Comparison of ENCODE assay signal across 26 cellular contexts in the genomic region with DNA sequence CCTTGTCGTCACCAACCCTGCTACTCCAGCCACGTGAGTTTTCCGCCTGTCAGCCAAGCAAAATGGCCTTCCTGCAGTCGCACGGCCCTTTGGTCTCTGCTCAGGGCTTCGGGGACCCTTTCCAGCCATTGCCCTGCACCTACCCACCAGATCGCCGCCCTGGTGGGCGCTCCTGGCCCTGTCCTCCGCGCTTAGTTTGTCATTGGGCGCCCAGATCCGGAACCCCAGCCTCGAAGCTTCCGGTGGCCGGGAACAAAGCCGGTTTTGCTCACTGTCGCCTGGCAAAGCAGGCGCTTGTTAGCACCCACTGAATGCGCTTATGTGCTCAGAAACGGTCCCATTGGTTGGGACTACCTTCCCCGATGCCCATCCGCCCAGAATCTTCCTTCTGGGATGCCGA. TPM values are rescaled to one million over a fixed set of nuclear protein-coding genes. Genes with fewer than 3 reads are reported as not detected.
DNase-seq lines count a peak whose midpoint lies in the region; ATAC-seq and TF ChIP-seq lines count a peak whose summit lies in the region.
"Had no signal": no experiment of that assay in that cellular context is flagged by ENCODE, and none has a peak within 500 bp of the region (broad histone marks: within the 10 kb centered on the region; RNA-seq: fewer than 3 reads in every experiment).

No MANE protein-coding gene starts in this region.

- no peak overlapping the region for H3K9ac ChIP-seq in adipocyte (ENCODE audit: low read length)

- H3K4me3 ChIP-seq in adipocyte (ENCODE audit: low read length) (peak overlapping the region; percentile 48), adrenal gland (no peak overlapping the region)
- H3K4me3 ChIP-seq: prostate gland, smooth muscle cell, uterus had no signal

- no peak overlapping the region for H3K27ac ChIP-seq in adrenal gland
- H3K27ac ChIP-seq: prostate gland, uterus had no signal

- no peak for TF ChIP-seq CTCF in adrenal gland (IDR thresholded peaks at IDR 0.05)

- no peaks in the 10 kb centered on the region for H3K36me3 Mint-ChIP-seq in activated T-cell treated with anti-CD3 and anti-CD28 coated beads, Interleukin-2, amount 50 U/mL, for 24 hours (ENCODE audit: low read depth)
- H3K36me3 Mint-ChIP-seq: activated naive CD4-positive, alpha-beta T cell treated with anti-CD3 and anti-CD28 coated beads, Interleukin-2, amount 50 U/mL, for 24 hours; brain; CD4-positive, CD25-positive, alpha-beta regulatory T cell had no signal

- no peak for TF ChIP-seq POLR2A in adrenal gland (IDR thresholded peaks at IDR 0.05)

- H3K9me3 ChIP-seq in adipocyte (ENCODE audit: control insufficient read depth, low read length) = peaks cover 4% of the 10 kb centered on the region
- no peaks in the 10 kb centered on the region for H3K9me3 ChIP-seq in adrenal gland (replicated peaks in 1 of 3)
- H3K9me3 ChIP-seq: prostate gland, uterus had no signal

- intact Hi-C loops in adrenal gland (cut with DNase I) = no loop called here

- ATAC-seq in stimulated activated naive CD8-positive, alpha-beta T cell treated with anti-CD3 and anti-CD28 coated beads, Interleukin-15, amount 100 ng/mL, for 72 hours = no peak
- no peak for ATAC-seq in stimulated activated naive CD8-positive, alpha-beta T cell treated with anti-CD3 and anti-CD28 coated beads, Interleukin-15, Interleukin-2, amounts not matched to agents 100 U/mL and 50 U/mL, for 24 hours

- peaks cover 7% of the 10 kb centered on the region for H3K27me3 ChIP-seq in adipocyte (replicated peaks; ENCODE audit: control insufficient read depth, insufficient read depth, low read length)
- H3K27me3 ChIP-seq in adrenal gland = no peaks in the 10 kb centered on the region
- H3K27me3 ChIP-seq: uterus had no signal

- H3K4me3 Mint-ChIP-seq in stimulated activated naive CD8-positive, alpha-beta T cell treated with anti-CD3 and anti-CD28 coated beads, Interleukin-15, amount 100 ng/mL, for 72 hours = peak overlapping the region; percentile 55 to 82
- H3K4me3 Mint-ChIP-seq in activated T-cell treated with anti-CD3 and anti-CD28 coated beads, Interleukin-2, amount 50 U/mL, for 24 hours = no peak overlapping the region
- H3K4me3 Mint-ChIP-seq: activated naive CD4-positive, alpha-beta T cell treated with anti-CD3 and anti-CD28 coated beads, Interleukin-2, amount 50 U/mL, for 24 hours; brain; nephron had no signal

- H3K9me3 Mint-ChIP-seq in stimulated activated naive CD8-positive, alpha-beta T cell treated with anti-CD3 and anti-CD28 coated beads, Interleukin-15, amount 100 ng/mL, for 72 hours = no peaks in the 10 kb centered on the region
- no peaks in the 10 kb centered on the region for H3K9me3 Mint-ChIP-seq in activated T-cell treated with anti-CD3 and anti-CD28 coated beads, Interleukin-2, amount 50 U/mL, for 24 hours
- H3K9me3 Mint-ChIP-seq: activated naive CD4-positive, alpha-beta T cell treated with anti-CD3 and anti-CD28 coated beads, Interleukin-2, amount 50 U/mL, for 24 hours; CD4-positive, CD25-positive, alpha-beta regulatory T cell had no signal

- H3K4me1 Mint-ChIP-seq in stimulated activated naive CD8-positive, alpha-beta T cell treated with anti-CD3 and anti-CD28 coated beads, Interleukin-15, amount 100 ng/mL, for 72 hours = peaks cover 39% of the 10 kb centered on the region
- peaks cover 10% of the 10 kb centered on the region for H3K4me1 Mint-ChIP-seq in activated T-cell treated with anti-CD3 and anti-CD28 coated beads, Interleukin-2, amount 50 U/mL, for 24 hours (ENCODE audit: low read depth)
- H3K4me1 Mint-ChIP-seq: brain, nephron had no signal

- H3K27me3 Mint-ChIP-seq in stimulated activated naive CD8-positive, alpha-beta T cell treated with anti-CD3 and anti-CD28 coated beads, Interleukin-15, amount 100 ng/mL, for 72 hours = peaks cover 19% of the 10 kb centered on the region
- peaks cover 13% of the 10 kb centered on the region for H3K27me3 Mint-ChIP-seq in activated T-cell treated with anti-CD3 and anti-CD28 coated beads, Interleukin-2, amount 50 U/mL, for 24 hours

- WGBS in adrenal gland, 4 donors = 49 to 91% (median 77%) methylated on average over 23 to 24 of the region's 24 CpGs

- H3K4me1 ChIP-seq in adipocyte (ENCODE audit: control insufficient read depth, insufficient read depth, low read length) (no peaks in the 10 kb centered on the region), adrenal gland (replicated peaks in 1 of 2) (no peaks in the 10 kb centered on the region)
- H3K4me1 ChIP-seq: prostate gland, uterus had no signal

- DNase-seq in stimulated activated naive CD8-positive, alpha-beta T cell treated with anti-CD3 and anti-CD28 coated beads, Interleukin-15, amount 100 ng/mL, for 72 hours = no peak
- DNase-seq in stimulated activated naive CD8-positive, alpha-beta T cell treated with anti-CD3 and anti-CD28 coated beads, Interleukin-15, Interleukin-2, amounts not matched to agents 100 U/mL and 50 U/mL, for 24 hours = no peak
- DNase-seq in adipocyte (ENCODE audit: low read depth) = no peak
- peak; percentile 40 for DNase-seq in islet precursor cell
- DNase-seq in activated T-cell treated with anti-CD3 and anti-CD28 coated beads, Interleukin-2, amount 50 U/mL, for 24 hours = no peak
- DNase-seq in NCI-H128 (lab: John Stamatoyannopoulos, UW; ENCODE audit: unreplicated experiment) = no peak
- DNase-seq in activated T-cell treated with anti-CD3 and anti-CD28 coated beads, Interleukin-2, amount 50 U/mL, for 48 hours = no peak
- DNase-seq in adrenal gland = no peak
- DNase-seq: activated CD4-positive, alpha-beta T cell treated with anti-CD3 and anti-CD28 coated beads, Interleukin-2, amount 50 U/mL, for 48 hours; cortex of kidney; DMS79 treated with DMSO at 0.1 percent for 48 hours; foreskin melanocyte; hypothalamus; kidney glomerular epithelial cell; mesendoderm; NCI-H524; stimulated activated CD4-positive, alpha-beta T cell treated with anti-CD3 and anti-CD28 coated beads, Interleukin-4, amount 100 ng/mL, for 1 hour; uterus had no signal

- peak overlapping the region in 1 of 2 donors; percentile 34 for H3K27ac Mint-ChIP-seq in stimulated activated naive CD8-positive, alpha-beta T cell treated with anti-CD3 and anti-CD28 coated beads, Interleukin-15, amount 100 ng/mL, for 72 hours
- no peak overlapping the region for H3K27ac Mint-ChIP-seq in activated T-cell treated with anti-CD3 and anti-CD28 coated beads, Interleukin-2, amount 50 U/mL, for 24 hours
- H3K27ac Mint-ChIP-seq: activated naive CD4-positive, alpha-beta T cell treated with anti-CD3 and anti-CD28 coated beads, Interleukin-2, amount 50 U/mL, for 24 hours; brain; CD4-positive, CD25-positive, alpha-beta regulatory T cell; nephron had no signal

- H3K36me3 ChIP-seq in adipocyte (ENCODE audit: control insufficient read depth, insufficient read depth, low read length, severe bottlenecking) (no peaks in the 10 kb centered on the region), adrenal gland (replicated peaks in 1 of 2) (no peaks in the 10 kb centered on the region)
- H3K36me3 ChIP-seq: prostate gland, uterus had no signal

RNA-seq across cellular contexts. Expression of a gene that starts 0.5 kb away (rescaled TPM):
- total RNA-seq in adrenal gland = 1 to 10 TPM in 1 of 8 donors, under 1 TPM in 2, not detected in 5; 0.51 to 1.3 (median 0.96) TPM
- polyA plus RNA-seq in adrenal gland = 1 to 10 TPM in 1 of 3 donors, not detected in 2; 1.9 TPM
- total RNA-seq: endothelial cell of umbilical vein, smooth muscle cell had no signal
- polyA plus RNA-seq: smooth muscle cell had no signal

RNA-seq across cellular contexts. Expression of a gene that starts 23.5 kb away (rescaled TPM):
- total RNA-seq in adrenal gland = not detected
- polyA plus RNA-seq in adrenal gland = not detected
- total RNA-seq: CD4-positive, CD25-positive, alpha-beta regulatory T cell; endothelial cell of umbilical vein; prostate gland; smooth muscle cell; subcutaneous adipose tissue; uterus had no signal
- polyA plus RNA-seq: CD4-positive, CD25-positive, alpha-beta regulatory T cell; endothelial cell of umbilical vein; smooth muscle cell had no signal

RNA-seq across cellular contexts. Expression of a gene that starts 42.8 kb away (rescaled TPM):
- 100 to 1,000 TPM in 2 of 8 donors, 10 to 100 TPM in 6; 53.0 to 145 (median 85.0) TPM for total RNA-seq in adrenal gland
- 100 to 1,000 TPM in 2 of 3 donors, 10 to 100 TPM in 1; 15.9 to 285 (median 171) TPM for polyA plus RNA-seq in adrenal gland

RNA-seq across cellular contexts. Expression of a gene that starts 47.4 kb away (rescaled TPM):
- total RNA-seq in adrenal gland = 10 to 100 TPM in 7 of 8 donors, 1 to 10 TPM in 1; 6.9 to 41.4 (median 17.8) TPM
- polyA plus RNA-seq in adrenal gland = 10 to 100 TPM; 17.0 to 68.9 (median 49.6) TPM
